In the genomic region with DNA sequence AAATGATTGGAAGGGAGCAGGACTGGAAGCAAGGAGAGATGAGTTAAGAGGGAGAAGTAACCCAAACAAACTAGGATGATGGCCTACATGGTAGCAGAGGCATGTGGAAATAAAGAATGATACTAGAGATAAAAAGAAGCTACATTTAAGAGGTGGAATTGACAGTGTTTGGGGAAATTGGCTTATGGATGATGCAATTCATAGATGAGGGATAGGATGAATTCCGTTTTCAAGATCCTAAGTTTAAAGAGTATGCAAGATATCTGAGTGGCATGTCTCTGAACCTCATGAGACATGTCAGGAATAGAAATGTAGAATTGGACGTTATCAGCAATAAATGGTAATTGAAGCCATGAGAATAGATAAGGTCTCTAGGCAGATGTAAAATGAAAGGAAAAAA, we compare ENCODE assay signal across 30 cellular contexts.
"Had no signal": no experiment of that assay in that cellular context is flagged by ENCODE, and none has a peak within 500 bp of the region (broad histone marks: within the 10 kb centered on the region; RNA-seq: fewer than 3 reads in every experiment).

No MANE protein-coding gene starts in this region.

- ATAC-seq: activated CD4-positive, alpha-beta T cell treated with anti-CD3 and anti-CD28 coated beads for 36 hours; activated CD8-positive, alpha-beta memory T cell treated with anti-CD3 and anti-CD28 coated beads, Interleukin-2, amount 10 ng/mL, durations not matched to agents 7 days and 5 days; activated CD8-positive, alpha-beta T cell treated with anti-CD3 and anti-CD28 coated beads, Interleukin-2, amount 10 ng/mL, durations not matched to agents 7 days and 5 days; activated naive CD8-positive, alpha-beta T cell treated with anti-CD3 and anti-CD28 coated beads, Interleukin-2, amount 50 U/mL, for 24 hours had no signal

- H3K36me3 ChIP-seq: ascending aorta, cardiac muscle cell had no signal

- H3K27ac ChIP-seq: ascending aorta, cardiac muscle cell, VCaP had no signal

- H3K4me3 ChIP-seq: ascending aorta, cardiac muscle cell had no signal

- H3K4me1 ChIP-seq: ascending aorta had no signal

- FAIRE-seq: bronchial epithelial cell, TTC549 had no signal

- DNase-seq: activated B cell treated with CpG ODN at 0.5 μM for 24 hours; activated CD4-positive, alpha-beta memory T cell treated with anti-CD3 and anti-CD28 coated beads, Interleukin-2, amount 10 ng/mL, durations not matched to agents 7 days and 5 days; activated CD4-positive, alpha-beta T cell treated with anti-CD3 and anti-CD28 coated beads for 36 hours; activated CD4-positive, alpha-beta T cell treated with anti-CD3 and anti-CD28 coated beads for 48 hours; activated CD4-positive, alpha-beta T cell treated with anti-CD3 and anti-CD28 coated beads, Interleukin-2, amount 10 ng/mL, durations not matched to agents 7 days and 5 days; activated CD4-positive, alpha-beta T cell treated with anti-CD3 and anti-CD28 coated beads, Interleukin-2, amount 50 U/mL, for 48 hours; activated CD4-positive, CD25-positive, alpha-beta regulatory T cell treated with anti-CD3 and anti-CD28 coated beads, Interleukin-2, amount 50 U/mL, for 72 hours; activated CD8-positive, alpha-beta memory T cell treated with anti-CD3 and anti-CD28 coated beads for 24 hours; activated CD8-positive, alpha-beta memory T cell treated with anti-CD3 and anti-CD28 coated beads, Interleukin-2, amount 10 ng/mL, durations not matched to agents 7 days and 5 days; activated CD8-positive, alpha-beta memory T cell treated with anti-CD3 and anti-CD28 coated beads, Interleukin-2, amount 50 U/mL, for 48 hours; activated CD8-positive, alpha-beta T cell treated with anti-CD3 and anti-CD28 coated beads, Interleukin-2, amount 10 ng/mL, durations not matched to agents 7 days and 5 days; activated effector memory CD4-positive, alpha-beta T cell treated with Interleukin-2 at 50 U/mL for 16 hours; activated gamma-delta T cell; activated naive CD4-positive, alpha-beta T cell treated with anti-CD3 and anti-CD28 coated beads, Interleukin-2, amount 10 ng/mL, durations not matched to agents 7 days and 5 days; activated naive CD4-positive, alpha-beta T cell treated with Interleukin-2 at 50 U/mL for 16 hours; activated naive CD8-positive, alpha-beta T cell treated with anti-CD3 and anti-CD28 coated beads, Interleukin-2, amount 10 ng/mL, durations not matched to agents 7 days and 5 days; activated naive CD8-positive, alpha-beta T cell treated with anti-CD3 and anti-CD28 coated beads, Interleukin-2, amount 50 U/mL, for 24 hours; activated T-cell treated with anti-CD3 and anti-CD28 coated beads, Interleukin-2, amount 50 U/mL, for 24 hours; activated T-cell treated with anti-CD3 and anti-CD28 coated beads, Interleukin-2, amount 50 U/mL, for 48 hours; amygdala; anterior cingulate cortex; caudate nucleus; cerebellar nuclear complex; T-helper 2 cell; T-helper 9 cell had no signal

- H3K27me3 ChIP-seq: ascending aorta, cardiac muscle cell had no signal

- H3K9me3 ChIP-seq: ascending aorta had no signal
